In the genomic region with DNA sequence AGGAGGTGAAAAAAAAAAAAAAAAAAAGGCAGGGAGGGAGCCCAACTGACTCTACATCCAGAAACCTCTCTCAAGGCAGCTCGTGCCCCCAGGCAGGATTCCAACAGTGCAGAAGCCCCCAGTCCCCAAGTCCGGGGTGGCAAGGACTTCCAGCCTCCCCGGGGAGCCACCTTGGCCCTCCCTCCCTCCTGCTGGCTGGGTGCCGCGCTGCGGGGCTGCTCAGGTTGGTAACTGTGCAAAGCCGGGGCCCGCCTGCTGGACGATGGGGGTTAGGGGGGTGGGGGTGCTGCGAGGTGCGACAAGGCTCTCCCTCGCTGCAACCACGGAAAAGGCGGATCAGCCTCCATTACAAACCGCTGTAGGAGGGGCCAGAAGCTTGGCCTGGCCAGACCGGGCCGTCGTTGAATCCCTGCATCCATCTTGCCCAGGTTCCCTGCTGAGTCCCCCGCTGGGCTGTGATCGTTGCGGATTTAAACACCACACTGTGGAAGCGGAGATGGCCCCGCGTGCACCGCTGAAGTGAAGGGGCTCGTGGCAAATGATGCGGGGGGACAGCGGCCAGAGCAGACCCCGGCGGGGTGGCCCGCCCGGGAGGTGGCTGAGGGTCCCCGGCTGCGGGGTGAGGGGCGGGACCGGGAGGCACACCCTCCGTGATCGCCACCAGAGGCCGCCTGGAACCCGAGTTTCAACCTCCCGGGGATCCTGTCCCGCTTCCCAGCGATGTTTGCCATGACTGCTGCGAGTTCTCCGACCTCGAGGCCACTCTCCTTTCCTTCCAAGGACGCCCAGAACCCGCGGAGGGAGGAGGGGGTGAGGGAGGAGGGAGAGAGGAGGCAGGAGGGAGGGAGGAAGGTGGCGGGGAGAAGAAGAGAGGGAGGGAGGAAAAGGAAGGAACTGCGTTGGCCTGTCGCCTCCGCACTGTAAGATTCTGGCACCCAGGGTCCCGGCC, we compare ENCODE assay signal across 8 cellular contexts. TPM values are rescaled to one million over a fixed set of nuclear protein-coding genes. Genes with fewer than 3 reads are reported as not detected.
A peak's percentile ranks its signal among the peaks of the same experiment; 100 is the strongest.
DNase-seq lines count a peak whose midpoint lies in the region; ATAC-seq lines count a peak whose summit lies in the region.

No MANE protein-coding gene starts in this region.

- H3K9ac ChIP-seq in ES-I3 (ENCODE audit: low read depth, low read length): peak overlapping the region; percentile 72

- peak overlapping the region; percentile 90 for H3K27ac Mint-ChIP-seq in activated T-helper 1 cell treated with anti-CD3 and anti-CD28 coated beads, Interleukin-12 subunit alpha, Interleukin-12 subunit beta, Interleukin-2, Interleukin-4 antibody, amounts not matched to agents 30 ng/mL and 10 ng/mL and 1 ng/mL, durations not matched to agents 14 hours and 24 hours and 36 hours
- peak overlapping the region in 8 of 9 donors; percentile 36 to 85 (median 70) for H3K27ac Mint-ChIP-seq in naive thymus-derived CD4-positive, alpha-beta T cell

- H3K4me1 ChIP-seq in ES-I3 (ENCODE audit: insufficient read depth, low read length): no peaks in the 10 kb centered on the region
- no peaks in the 10 kb centered on the region for H3K4me1 ChIP-seq in naive thymus-derived CD4-positive, alpha-beta T cell (ENCODE audit: control insufficient read depth in 2 of 2, insufficient read depth in 2 of 2, low read length in 2 of 2)

- DNase-seq in NOMO-1 (lab: John Stamatoyannopoulos, UW; ENCODE audit: unreplicated experiment in 2 of 2): peak; percentile 29 to 36
- peak; percentile 16 for DNase-seq in activated T-helper 1 cell treated with anti-CD3 and anti-CD28 coated beads, Interleukin-12 subunit alpha, Interleukin-12 subunit beta, Interleukin-2, Interleukin-4 antibody, amounts not matched to agents 30 ng/mL and 10 ng/mL and 1 ng/mL, durations not matched to agents 14 hours and 24 hours and 36 hours (ENCODE audit: low spot score)
- peak; percentile 64 for DNase-seq in fibroblast of peridontal ligament (ENCODE audit: extremely low read depth)
- DNase-seq in naive thymus-derived CD4-positive, alpha-beta T cell: peak in 8 of 9 donors; percentile 12 to 50 (median 43)
- peak; percentile 40 for DNase-seq in stromal cell of bone marrow (ENCODE audit: low read depth)

- intact Hi-C loops in activated T-helper 1 cell treated with anti-CD3 and anti-CD28 coated beads, Interleukin-12 subunit alpha, Interleukin-12 subunit beta, Interleukin-2, Interleukin-4 antibody, amounts not matched to agents 30 ng/mL and 10 ng/mL and 1 ng/mL, durations not matched to agents 14 hours and 24 hours and 36 hours (cut with micrococcal nuclease): loop anchor here (1.0 to 5.0 kb wide), 3 partner anchors 55 to 166 kb away; no protein-coding TSS in a partner anchor
- intact Hi-C loops in naive thymus-derived CD4-positive, alpha-beta T cell (cut with micrococcal nuclease): loop anchor here (1.0 to 10.0 kb wide), 7 partner anchors 55 to 489 kb away; no protein-coding TSS in a partner anchor

- H3K27me3 ChIP-seq in naive thymus-derived CD4-positive, alpha-beta T cell (ENCODE audit: control insufficient read depth in 2 of 2, insufficient read depth in 2 of 2, low read length in 2 of 2): no peaks in the 10 kb centered on the region

- POLR2A ChIA-PET in naive thymus-derived CD4-positive, alpha-beta T cell (lab: Charles Lee): interaction anchor here (0.9 to 1.3 kb wide), 3 partner anchors 55 to 58 kb away, joined by 3 to 8 read pairs (median 6); a partner anchor contains a TSS

- CTCF ChIA-PET in naive thymus-derived CD4-positive, alpha-beta T cell (lab: Charles Lee): interaction anchor here (0.7 kb wide), 1 partner anchor 117 kb away, joined by 4 read pairs; no protein-coding TSS in a partner anchor

- H3K36me3 ChIP-seq in ES-I3 (ENCODE audit: insufficient read depth, low read length): no peaks in the 10 kb centered on the region
- H3K36me3 ChIP-seq in naive thymus-derived CD4-positive, alpha-beta T cell (ENCODE audit: control insufficient read depth in 2 of 3, insufficient read depth in 3 of 3, low read length in 3 of 3): no peaks in the 10 kb centered on the region

- H3K4me3 ChIP-seq in naive thymus-derived CD4-positive, alpha-beta T cell (ENCODE audit: low read length): peak overlapping the region; percentile 64

- ATAC-seq in HG02798 (IDR thresholded peaks at IDR 0.05; ENCODE audit: poor library complexity, unreplicated experiment) (peak; percentile 50), HG03571 (IDR thresholded peaks at IDR 0.05; ENCODE audit: unreplicated experiment) (no peak)
- ATAC-seq in naive thymus-derived CD4-positive, alpha-beta T cell: peak; percentile 76

- no peaks in the 10 kb centered on the region for H3K9me3 Mint-ChIP-seq in activated T-helper 1 cell treated with anti-CD3 and anti-CD28 coated beads, Interleukin-12 subunit alpha, Interleukin-12 subunit beta, Interleukin-2, Interleukin-4 antibody, amounts not matched to agents 30 ng/mL and 10 ng/mL and 1 ng/mL, durations not matched to agents 14 hours and 24 hours and 36 hours
- no peaks in the 10 kb centered on the region for H3K9me3 Mint-ChIP-seq in naive thymus-derived CD4-positive, alpha-beta T cell

- no peaks in the 10 kb centered on the region for H3K9me3 ChIP-seq in ES-I3 (ENCODE audit: control insufficient read depth, insufficient read depth, low read length)
- no peaks in the 10 kb centered on the region for H3K9me3 ChIP-seq in naive thymus-derived CD4-positive, alpha-beta T cell (ENCODE audit: control insufficient read depth in 2 of 3, low read length in 3 of 3)

- peak overlapping the region; percentile 77 for H3K4me3 Mint-ChIP-seq in activated T-helper 1 cell treated with anti-CD3 and anti-CD28 coated beads, Interleukin-12 subunit alpha, Interleukin-12 subunit beta, Interleukin-2, Interleukin-4 antibody, amounts not matched to agents 30 ng/mL and 10 ng/mL and 1 ng/mL, durations not matched to agents 14 hours and 24 hours and 36 hours
- H3K4me3 Mint-ChIP-seq in naive thymus-derived CD4-positive, alpha-beta T cell: peak overlapping the region; percentile 75 to 88 (median 82)

- peak overlapping the region; percentile 35 for H3K27ac ChIP-seq in naive thymus-derived CD4-positive, alpha-beta T cell (ENCODE audit: low read depth, low read length)

- peaks cover 8% of the 10 kb centered on the region for H3K4me1 Mint-ChIP-seq in activated T-helper 1 cell treated with anti-CD3 and anti-CD28 coated beads, Interleukin-12 subunit alpha, Interleukin-12 subunit beta, Interleukin-2, Interleukin-4 antibody, amounts not matched to agents 30 ng/mL and 10 ng/mL and 1 ng/mL, durations not matched to agents 14 hours and 24 hours and 36 hours (ENCODE audit: low read depth)
- peaks cover 0 to 16% (median 10%) of the 10 kb centered on the region in 7 donors for H3K4me1 Mint-ChIP-seq in naive thymus-derived CD4-positive, alpha-beta T cell

- no peaks in the 10 kb centered on the region for H3K36me3 Mint-ChIP-seq in activated T-helper 1 cell treated with anti-CD3 and anti-CD28 coated beads, Interleukin-12 subunit alpha, Interleukin-12 subunit beta, Interleukin-2, Interleukin-4 antibody, amounts not matched to agents 30 ng/mL and 10 ng/mL and 1 ng/mL, durations not matched to agents 14 hours and 24 hours and 36 hours (ENCODE audit: low read depth)
- H3K36me3 Mint-ChIP-seq in naive thymus-derived CD4-positive, alpha-beta T cell: no peaks in the 10 kb centered on the region

- H3K27me3 Mint-ChIP-seq in activated T-helper 1 cell treated with anti-CD3 and anti-CD28 coated beads, Interleukin-12 subunit alpha, Interleukin-12 subunit beta, Interleukin-2, Interleukin-4 antibody, amounts not matched to agents 30 ng/mL and 10 ng/mL and 1 ng/mL, durations not matched to agents 14 hours and 24 hours and 36 hours (ENCODE audit: insufficient read depth): no peaks in the 10 kb centered on the region
- peaks cover 0 to 2% (median 0%) of the 10 kb centered on the region in 5 donors for H3K27me3 Mint-ChIP-seq in naive thymus-derived CD4-positive, alpha-beta T cell

RNA-seq across cellular contexts. Expression of a gene that starts 58.0 kb away (rescaled TPM):
- 312 and 337 TPM in 2 replicates for total RNA-seq in activated T-helper 1 cell treated with anti-CD3 and anti-CD28 coated beads, Interleukin-12 subunit alpha, Interleukin-12 subunit beta, Interleukin-2, Interleukin-4 antibody, amounts not matched to agents 30 ng/mL and 10 ng/mL and 1 ng/mL, durations not matched to agents 14 hours and 24 hours and 36 hours
- 100 to 1,000 TPM; 281 to 790 (median 296) TPM for total RNA-seq in naive thymus-derived CD4-positive, alpha-beta T cell
- 100 to 1,000 TPM; 209 to 282 TPM for polyA plus RNA-seq in naive thymus-derived CD4-positive, alpha-beta T cell
